In genomic region chr6:28141500-28142329, GRCh38 we compare ENCODE assay signal across 8 cellular contexts. TPM values are rescaled to one million over a fixed set of nuclear protein-coding genes. Genes with fewer than 3 reads are reported as not detected.
A peak's percentile ranks its signal among the peaks of the same experiment; 100 is the strongest.
DNase-seq lines count a peak whose midpoint lies in the region; ATAC-seq and TF ChIP-seq lines count a peak whose summit lies in the region.

Gene ZKSCAN8, plus strand, starts transcription at chr6:28141883. Its CDS starts 6,525 bp downstream, at chr6:28148408.

- H3K36me3 ChIP-seq in KOPT-K1 (ENCODE audit: insufficient read depth, low read length) (peaks cover 24% of the 10 kb centered on the region), Panc1 (ENCODE audit: control insufficient read depth, insufficient read depth, low read length) (peaks cover 9% of the 10 kb centered on the region), mucosa of stomach (ENCODE audit: control insufficient read depth, insufficient read depth, low read length) (no peaks in the 10 kb centered on the region)

- intact Hi-C loops in Panc1 (cut with micrococcal nuclease; ENCODE audit: unreplicated experiment), result loop anchor here (5.0 kb wide), 1 partner anchor 71 kb away; no protein-coding TSS in a partner anchor

- no peak for TF ChIP-seq CTCF in Panc1 (IDR thresholded peaks at IDR 0.05)

- peaks cover 64% of the 10 kb centered on the region for H3K4me1 Mint-ChIP-seq in activated T-cell treated with anti-CD3 and anti-CD28 coated beads, Interleukin-2, amount 50 U/mL, for 4 hours (ENCODE audit: low read depth)

- peak within 1 kb of the TSS; percentile 96 for H3K4me3 Mint-ChIP-seq in activated T-cell treated with anti-CD3 and anti-CD28 coated beads, Interleukin-2, amount 50 U/mL, for 4 hours

- peaks cover 22% of the 10 kb centered on the region for H3K36me3 Mint-ChIP-seq in activated T-cell treated with anti-CD3 and anti-CD28 coated beads, Interleukin-2, amount 50 U/mL, for 4 hours (ENCODE audit: insufficient read depth)

- H3K9me3 Mint-ChIP-seq in activated T-cell treated with anti-CD3 and anti-CD28 coated beads, Interleukin-2, amount 50 U/mL, for 4 hours, result no peaks in the 10 kb centered on the region

- in situ Hi-C loops in Panc1 (cut with HindIII; ENCODE audit: low pct_unique_long_range_greater_than_20kb, low sequenced_read_pairs), result no loop called here

- CTCF ChIA-PET in Panc1 (lab: Charles Lee), result interaction anchor here (0.5 to 0.8 kb wide), 3 partner anchors 214 to 516 kb away, joined by 3 read pairs; no protein-coding TSS in a partner anchor

- H3K9ac ChIP-seq in mucosa of stomach (ENCODE audit: low read length), result peak within 1 kb of the TSS; percentile 90

- POLR2A ChIA-PET in Panc1 (lab: Charles Lee), result interaction anchor here (0.6 to 1.0 kb wide), 3 partner anchors 85 to 214 kb away, joined by 3 to 4 read pairs (median 3); no protein-coding TSS in a partner anchor

- no peaks in the 10 kb centered on the region for H3K27me3 Mint-ChIP-seq in activated T-cell treated with anti-CD3 and anti-CD28 coated beads, Interleukin-2, amount 50 U/mL, for 4 hours (ENCODE audit: low read depth)

- H3K9me3 ChIP-seq in KOPT-K1 (ENCODE audit: insufficient read depth, low read length, poor library complexity, severe bottlenecking) (no peaks in the 10 kb centered on the region), Panc1 (ENCODE audit: control insufficient read depth, insufficient read depth, low read depth, low read length) (peaks cover 11% of the 10 kb centered on the region; the same call in 1 of the 2 replicates), mucosa of stomach (ENCODE audit: control insufficient read depth, low read length) (no peaks in the 10 kb centered on the region)

- H3K27me3 ChIP-seq in Panc1 (ENCODE audit: control insufficient read depth, insufficient read depth, low read length) (no peaks in the 10 kb centered on the region), mucosa of stomach (ENCODE audit: control insufficient read depth, insufficient read depth, low read length) (no peaks in the 10 kb centered on the region)

- DNase-seq in DMS79 (lab: John Stamatoyannopoulos, UW) (peak; percentile 93), Panc1 (ENCODE audit: low read depth, low spot score) (peak; percentile 80)
- DNase-seq in activated T-cell treated with anti-CD3 and anti-CD28 coated beads, Interleukin-2, amount 50 U/mL, for 4 hours, result peak; percentile 66
- DNase-seq in stimulated activated CD8-positive, alpha-beta memory T cell treated with anti-CD3 and anti-CD28 coated beads, Interleukin-7, amount 100 ng/mL, for 48 hours (ENCODE audit: extremely low read depth in 1 of 2, low read depth in 1 of 2), result peak; percentile 66 to 82

- TSS peak; percentile 76 for BruUV-seq in Panc1 (replicated peaks; lab: Mats Ljungman, UMichigan)

- peak; percentile 82 for ATAC-seq in GM21786 (IDR thresholded peaks at IDR 0.05; ENCODE audit: unreplicated experiment)
- peak; percentile 96 for ATAC-seq in Panc1
- peak; percentile 85 to 89 for ATAC-seq in activated T-cell treated with anti-CD3 and anti-CD28 coated beads, Interleukin-2, amount 50 U/mL, for 4 hours
- ATAC-seq in esophagus mucosa, result peak; percentile 78

- H3K4me1 ChIP-seq in Panc1 (ENCODE audit: control insufficient read depth, insufficient read depth, low read length) (peaks cover 29% of the 10 kb centered on the region), mucosa of stomach (ENCODE audit: control insufficient read depth, insufficient read depth, low read length) (peaks cover 14% of the 10 kb centered on the region)

- H3K27ac ChIP-seq in KOPT-K1 (ENCODE audit: low read depth, low read length, poor library complexity, severe bottlenecking) (peak within 1 kb of the TSS; percentile 74), Panc1 (ENCODE audit: low read length) (peak within 1 kb of the TSS; percentile 90)

- peak within 1 kb of the TSS; percentile 79 to 92 for H3K4me3 ChIP-seq in Panc1 (ENCODE audit: low read depth in 2 of 2, low read length in 2 of 2)
- H3K4me3 ChIP-seq in mucosa of stomach (ENCODE audit: low read length), result peak within 1 kb of the TSS; percentile 91

RNA-seq across cellular contexts. Expression of gene ZKSCAN8, which starts in this region (rescaled TPM):
- total RNA-seq in Panc1 (2021; ENCODE audit: unreplicated experiment) (18.4 TPM), esophagus mucosa (6.6 TPM)
- polyA plus RNA-seq in Panc1 (2012; ENCODE audit: insufficient read length), result 7.4 TPM
- total RNA-seq in activated T-cell treated with anti-CD3 and anti-CD28 coated beads, Interleukin-2, amount 50 U/mL, for 4 hours, result 10 to 100 TPM; 10.0 to 12.4 (median 11.4) TPM

Comparison
In these comparisons a context has a peak if more than half of its experiments do, and no peak if none do; other contexts are left out.
1. Peak in every context shown above with its lines: DNase-seq, ATAC-seq, H3K4me3 ChIP-seq and H3K27ac ChIP-seq.